ENCODE assay signal across 8 cellular contexts in the genomic region with DNA sequence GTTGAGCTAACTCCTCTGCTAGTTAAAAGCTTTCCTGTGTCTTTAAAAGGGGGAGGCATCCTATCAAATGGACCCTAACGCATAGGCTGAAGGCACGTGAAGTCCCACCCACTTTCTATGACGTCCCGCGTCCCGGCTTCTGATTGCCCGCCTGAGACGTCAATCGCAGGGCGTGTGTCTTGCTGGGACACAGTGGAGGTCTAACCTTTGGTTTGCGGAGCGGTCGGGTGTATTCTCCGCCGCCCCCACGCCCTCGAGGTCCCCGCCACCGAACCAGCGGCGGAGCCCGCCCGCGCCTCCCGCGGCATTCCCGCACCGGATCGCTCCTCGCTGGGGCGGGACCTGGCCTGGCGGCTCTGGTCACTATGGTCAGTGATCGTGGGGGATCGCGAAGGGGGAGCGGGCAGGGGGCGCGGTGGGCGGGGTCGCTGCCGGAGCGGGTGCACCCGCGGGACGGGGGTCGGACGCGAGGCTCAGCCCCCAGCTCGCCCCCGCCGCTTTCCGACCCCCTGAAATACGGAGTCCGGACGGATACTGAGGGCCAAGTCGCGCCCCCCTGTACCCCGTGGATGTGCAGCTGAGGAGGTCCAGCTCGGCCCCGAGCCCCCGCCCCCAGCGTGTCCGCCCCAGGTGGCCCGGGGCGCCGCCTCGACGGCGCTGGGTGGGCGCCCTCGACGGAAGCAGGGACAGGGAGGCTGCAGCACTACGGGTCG. TPM values are rescaled to one million over a fixed set of nuclear protein-coding genes. Genes with fewer than 3 reads are reported as not detected.
DNase-seq lines count a peak whose midpoint lies in the region; FAIRE-seq and TF ChIP-seq lines count a peak whose summit lies in the region.

A gene (plus strand): TSS at position 168 of the 713 bp plus-strand sequence. CDS start 198 bp downstream, at position 366.

- TF ChIP-seq CTCF in HFFc6 (IDR thresholded peaks at IDR 0.05) = no peak

- peak; percentile 97 for FAIRE-seq in G401.6 (lab: Jason Lieb, UNC)

- H3K4me1 Mint-ChIP-seq in HFFc6 (ENCODE audit: low read depth) = peaks cover 11% of the 10 kb centered on the region
- peaks cover 62% of the 10 kb centered on the region for H3K4me1 Mint-ChIP-seq in activated naive CD4-positive, alpha-beta T cell treated with anti-CD3 and anti-CD28 coated beads, Interleukin-2, amount 10 ng/mL, durations not matched to agents 7 days and 5 days

- DNase-seq in HFFc6 = peak; percentile 98
- peak; percentile 99 for DNase-seq in NAMALWA (ENCODE audit: low spot score)
- DNase-seq in SK-N-DZ (ENCODE audit: low spot score) = peak; percentile 97
- peak; percentile 98 for DNase-seq in activated naive CD4-positive, alpha-beta T cell treated with anti-CD3 and anti-CD28 coated beads, Interleukin-2, amount 10 ng/mL, durations not matched to agents 7 days and 5 days
- DNase-seq in globus pallidus (ENCODE audit: low spot score) = peak; percentile 99
- DNase-seq in non-pigmented ciliary epithelial cell (ENCODE audit: low read depth) = peak; percentile 96
- peak; percentile 41 to 98 (median 92) for DNase-seq in substantia nigra (lab: John Stamatoyannopoulos, UW)

- peaks cover 3% of the 10 kb centered on the region; the same call in 1 of the 2 replicates for H3K27me3 Mint-ChIP-seq in HFFc6 (ENCODE audit: insufficient read depth)
- peaks cover 19% of the 10 kb centered on the region for H3K27me3 Mint-ChIP-seq in activated naive CD4-positive, alpha-beta T cell treated with anti-CD3 and anti-CD28 coated beads, Interleukin-2, amount 10 ng/mL, durations not matched to agents 7 days and 5 days

- H3K9me3 Mint-ChIP-seq in HFFc6 = no peaks in the 10 kb centered on the region
- no peaks in the 10 kb centered on the region for H3K9me3 Mint-ChIP-seq in activated naive CD4-positive, alpha-beta T cell treated with anti-CD3 and anti-CD28 coated beads, Interleukin-2, amount 10 ng/mL, durations not matched to agents 7 days and 5 days

- H3K27ac ChIP-seq in substantia nigra (ENCODE audit: low read depth, low read length, poor library complexity, severe bottlenecking) = peak within 1 kb of the TSS; percentile 9

- H3K4me3 Mint-ChIP-seq in HFFc6 = peak within 1 kb of the TSS; percentile 77
- peak within 1 kb of the TSS; percentile 72 for H3K4me3 Mint-ChIP-seq in activated naive CD4-positive, alpha-beta T cell treated with anti-CD3 and anti-CD28 coated beads, Interleukin-2, amount 10 ng/mL, durations not matched to agents 7 days and 5 days

- CTCF ChIA-PET in activated naive CD4-positive, alpha-beta T cell treated with anti-CD3 and anti-CD28 coated beads, Interleukin-2, amount 10 ng/mL, durations not matched to agents 7 days and 5 days (lab: Charles Lee) = interaction anchor here (0.6 to 6.4 kb wide), 5 partner anchors 9 to 110 kb away, joined by 3 to 44 read pairs (median 3); no protein-coding TSS in a partner anchor

- H3K27ac Mint-ChIP-seq in HFFc6 = 0 out of 2 replicates have a peak within 1 kb of the TSS, but pooled peaks have one; percentile 5
- H3K27ac Mint-ChIP-seq in activated naive CD4-positive, alpha-beta T cell treated with anti-CD3 and anti-CD28 coated beads, Interleukin-2, amount 10 ng/mL, durations not matched to agents 7 days and 5 days = peak within 1 kb of the TSS; percentile 66

- H3K36me3 Mint-ChIP-seq in HFFc6 (ENCODE audit: low read depth) = no peaks in the 10 kb centered on the region
- peaks cover 2% of the 10 kb centered on the region for H3K36me3 Mint-ChIP-seq in activated naive CD4-positive, alpha-beta T cell treated with anti-CD3 and anti-CD28 coated beads, Interleukin-2, amount 10 ng/mL, durations not matched to agents 7 days and 5 days

RNA-seq across cellular contexts. Expression of the gene that starts here (rescaled TPM):
- total RNA-seq in HFFc6 (2021; fragmentation: NEBNext Ultra II Directional; extraction: Animal tissue kit (Norgen Biotek cat#: 25700)) = 1 to 10 TPM in 4 of 6 experiments, under 1 TPM in 2; 0.77 to 1.8 (median 1.2) TPM
- 0.24 and 0.61 TPM in 2 replicates for polyA plus RNA-seq in SK-N-DZ (2014; cell fraction: cytosol; rRNA removed)
- 0.31 and 0.36 TPM in 2 replicates for polyA plus RNA-seq in SK-N-DZ (2014; cell fraction: nucleus; rRNA removed)

Comparison
In these comparisons a context has a peak if more than half of its experiments do, and no peak if none do; other contexts are left out.
1. Peak in every context shown above with its lines: DNase-seq and H3K27ac ChIP-seq.